ENCODE assay signal across 8 cellular contexts in genomic region chr4:141307241-141307689, GRCh38.
DNase-seq lines count a peak whose midpoint lies in the region; ATAC-seq and TF ChIP-seq lines count a peak whose summit lies in the region.

No MANE protein-coding gene starts in this region.

- POLR2A ChIA-PET in activated B cell treated with CpG ODN at 0.5 μM for 24 hours (lab: Charles Lee): no interaction called here

- no peak overlapping the region for H3K4me3 Mint-ChIP-seq in activated B cell treated with CpG ODN at 0.5 μM for 24 hours

- no peak overlapping the region for H3K27ac Mint-ChIP-seq in activated B cell treated with CpG ODN at 0.5 μM for 24 hours

- peaks cover 10% of the 10 kb centered on the region for H3K4me1 Mint-ChIP-seq in activated B cell treated with CpG ODN at 0.5 μM for 24 hours

- DNase-seq in ACHN (peak; percentile 84), NCI-H2029 (lab: John Stamatoyannopoulos, UW) (peak; percentile 66), activated B cell treated with CpG ODN at 0.5 μM for 24 hours (peak; percentile 21), cardiac fibroblast (ENCODE audit: low read depth in 2 of 2) (peak; percentile 74 to 78), kidney glomerular epithelial cell (lab: John Stamatoyannopoulos, UW) (peak; percentile 78)
- peak; percentile 23 for DNase-seq in stimulated activated CD4-positive, alpha-beta T cell treated with anti-CD3 and anti-CD28 coated beads, Interleukin-4, amount 100 ng/mL, for 1 hour

- H3K4me3 ChIP-seq in cardiac fibroblast (replicated peaks in 1 of 2; ENCODE audit: low read depth in 2 of 2, low read length in 2 of 2): no peak overlapping the region

- ATAC-seq in GM18508 (IDR thresholded peaks at IDR 0.05; ENCODE audit: insufficient read depth, unreplicated experiment) (peak; percentile 99), HG02970 (IDR thresholded peaks at IDR 0.05; ENCODE audit: low FRiP score, unreplicated experiment) (peak; percentile 100), activated B cell treated with CpG ODN at 0.5 μM for 24 hours (ENCODE audit: low read depth) (peak; percentile 81)

- intact Hi-C loops in activated B cell treated with CpG ODN at 0.5 μM for 24 hours (cut with micrococcal nuclease): loop anchor here (1.0 to 5.0 kb wide), 4 partner anchors 404 to 1540 kb away; no protein-coding TSS in a partner anchor

- no peaks in the 10 kb centered on the region for H3K9me3 Mint-ChIP-seq in activated B cell treated with CpG ODN at 0.5 μM for 24 hours

- no peaks in the 10 kb centered on the region for H3K36me3 Mint-ChIP-seq in activated B cell treated with CpG ODN at 0.5 μM for 24 hours (ENCODE audit: low read depth)

- TF ChIP-seq CTCF in activated B cell treated with CpG ODN at 0.5 μM for 24 hours (IDR thresholded peaks at IDR 0.05): peak; percentile 30
- peak; percentile 89 for TF ChIP-seq CTCF in cardiac fibroblast (IDR thresholded peaks at IDR 0.05; ENCODE audit: low read depth, low read length)

- CTCF ChIA-PET in activated B cell treated with CpG ODN at 0.5 μM for 24 hours (lab: Charles Lee): interaction anchor here (1.1 kb wide), 1 partner anchor 1413 kb away, joined by 3 read pairs; no protein-coding TSS in a partner anchor

- in situ Hi-C loops in ACHN (cut with HindIII; ENCODE audit: low pct_ligation_motif_present, low pct_unique_long_range_greater_than_20kb, low sequenced_read_pairs): no loop called here

- peaks cover 5% of the 10 kb centered on the region for H3K27me3 Mint-ChIP-seq in activated B cell treated with CpG ODN at 0.5 μM for 24 hours

Comparison
In these comparisons a context has a peak if more than half of its experiments do, and no peak if none do; other contexts are left out.
1. DNase-seq: peak in every context shown above with its lines; median percentile 84 in ACHN; 78 in kidney glomerular epithelial cell; 76 in cardiac fibroblast; 66 in NCI-H2029; 23 in stimulated activated CD4-positive, alpha-beta T cell treated with anti-CD3 and anti-CD28 coated beads, Interleukin-4, amount 100 ng/mL, for 1 hour; 21 in activated B cell treated with CpG ODN at 0.5 μM for 24 hours.